31 cellular contexts compared by ENCODE assay signal in genomic region chr5:491119-491855, GRCh38.
"Had no signal": no experiment of that assay in that cellular context is flagged by ENCODE, and none has a peak within 500 bp of the region (broad histone marks: within the 10 kb centered on the region; RNA-seq: fewer than 3 reads in every experiment).

No MANE protein-coding gene starts in this region.

- H3K27ac Mint-ChIP-seq: dendritic cell treated with granulocyte-macrophage colony-stimulating factor and Interleukin-4, amounts not matched to agents 40 ng/mL and 50 ng/mL, for 4 days; endodermal cell; immature natural killer cell; naive thymus-derived CD4-positive, alpha-beta T cell; nephron; stimulated activated effector memory CD8-positive, alpha-beta T cell treated with anti-CD3 and anti-CD28 coated beads, Interleukin-12 subunit alpha, Interleukin-12 subunit beta, amount 100 ng/mL, for 72 hours had no signal

- H3K36me3 Mint-ChIP-seq: immature natural killer cell; naive thymus-derived CD4-positive, alpha-beta T cell; stimulated activated effector memory CD8-positive, alpha-beta T cell treated with anti-CD3 and anti-CD28 coated beads, Interleukin-12 subunit alpha, Interleukin-12 subunit beta, amount 100 ng/mL, for 72 hours had no signal

- ATAC-seq: left colon; naive thymus-derived CD4-positive, alpha-beta T cell; psoas muscle; right cardiac atrium; stimulated activated effector memory CD8-positive, alpha-beta T cell treated with anti-CD3 and anti-CD28 coated beads, Interleukin-12 subunit alpha, Interleukin-12 subunit beta, amount 100 ng/mL, for 72 hours had no signal

- H3K4me1 Mint-ChIP-seq: endodermal cell; stimulated activated effector memory CD8-positive, alpha-beta T cell treated with anti-CD3 and anti-CD28 coated beads, Interleukin-12 subunit alpha, Interleukin-12 subunit beta, amount 100 ng/mL, for 72 hours had no signal

- DNase-seq: effector CD8-positive, alpha-beta T cell; endodermal cell; esophagus squamous epithelium; foreskin melanocyte; glutamatergic neuron; heart right ventricle; hippocampal formation; immature natural killer cell; islet precursor cell; kidney glomerular epithelial cell; left colon; left ventricle myocardium inferior; mammary epithelial cell; mesendoderm; midbrain; naive thymus-derived CD4-positive, alpha-beta T cell; occipital lobe; ovary; posterior cingulate gyrus; psoas muscle; right cardiac atrium; sigmoid colon; stimulated activated CD4-positive, alpha-beta T cell treated with anti-CD3 and anti-CD28 coated beads, Interleukin-2, amount 100 ng/mL, for 24 hours; stimulated activated CD4-positive, alpha-beta T cell treated with anti-CD3 and anti-CD28 coated beads, Interleukin-4, amount 100 ng/mL, for 24 hours; stimulated activated naive CD4-positive, alpha-beta T cell treated with Interleukin-2 at 50 U/mL for 16 hours; stomach; thyroid gland; trophoblast cell had no signal

- H3K4me3 Mint-ChIP-seq: dendritic cell treated with granulocyte-macrophage colony-stimulating factor and Interleukin-4, amounts not matched to agents 40 ng/mL and 50 ng/mL, for 4 days; endodermal cell; immature natural killer cell; naive thymus-derived CD4-positive, alpha-beta T cell; nephron; stimulated activated effector memory CD8-positive, alpha-beta T cell treated with anti-CD3 and anti-CD28 coated beads, Interleukin-12 subunit alpha, Interleukin-12 subunit beta, amount 100 ng/mL, for 72 hours had no signal

- H3K9me3 Mint-ChIP-seq: dendritic cell treated with granulocyte-macrophage colony-stimulating factor and Interleukin-4, amounts not matched to agents 40 ng/mL and 50 ng/mL, for 4 days; endodermal cell; immature natural killer cell; naive thymus-derived CD4-positive, alpha-beta T cell; nephron; stimulated activated effector memory CD8-positive, alpha-beta T cell treated with anti-CD3 and anti-CD28 coated beads, Interleukin-12 subunit alpha, Interleukin-12 subunit beta, amount 100 ng/mL, for 72 hours had no signal
